Comparison of ENCODE assay signal across 19 cellular contexts in genomic region chr5:32089146-32090000, GRCh38.
"Had no signal": no experiment of that assay in that cellular context is flagged by ENCODE, and none has a peak within 500 bp of the region (broad histone marks: within the 10 kb centered on the region; RNA-seq: fewer than 3 reads in every experiment).

No MANE protein-coding gene starts in this region.

- H3K27ac Mint-ChIP-seq: naive B cell; nephron; stimulated activated naive B cell treated with anti-CD40 and anti-IgM and Interleukin-4, amounts not matched to agents 10 μg/mL and 1 μg/mL and 100 μg/mL, for 72 hours; stimulated activated naive CD8-positive, alpha-beta T cell treated with anti-CD3 and anti-CD28 coated beads, Interleukin-15, amount 100 ng/mL, for 72 hours had no signal

- H3K27me3 ChIP-seq: colonic mucosa, gastrocnemius medialis, heart right ventricle, spleen had no signal

- H3K4me3 Mint-ChIP-seq: naive B cell; nephron; stimulated activated naive B cell treated with anti-CD40 and anti-IgM and Interleukin-4, amounts not matched to agents 10 μg/mL and 1 μg/mL and 100 μg/mL, for 72 hours; stimulated activated naive CD8-positive, alpha-beta T cell treated with anti-CD3 and anti-CD28 coated beads, Interleukin-15, amount 100 ng/mL, for 72 hours had no signal

- DNase-seq: colonic mucosa; effector CD4-positive, alpha-beta T cell; gastrocnemius medialis; heart right ventricle; hypothalamus; left ventricle myocardium inferior; mesenchymal stem cell; naive B cell; retina; spleen; stimulated activated CD4-positive, alpha-beta T cell treated with anti-CD3 and anti-CD28 coated beads, Interleukin-2, amount 100 ng/mL, for 24 hours; stimulated activated CD4-positive, alpha-beta T cell treated with anti-CD3 and anti-CD28 coated beads, Interleukin-4, amount 100 ng/mL, for 4 hours; stimulated activated naive B cell treated with anti-CD40 and anti-IgM and Interleukin-4, amounts not matched to agents 10 μg/mL and 1 μg/mL and 100 μg/mL, for 72 hours; stimulated activated naive CD8-positive, alpha-beta T cell treated with anti-CD3 and anti-CD28 coated beads, Interleukin-15, amount 100 ng/mL, for 72 hours; trophoblast cell had no signal

- ATAC-seq: gastrocnemius medialis; sciatic nerve; stimulated activated naive B cell treated with anti-CD40 and anti-IgM and Interleukin-4, amounts not matched to agents 10 μg/mL and 1 μg/mL and 100 μg/mL, for 72 hours; stimulated activated naive CD8-positive, alpha-beta T cell treated with anti-CD3 and anti-CD28 coated beads, Interleukin-15, amount 100 ng/mL, for 72 hours had no signal

- H3K4me1 Mint-ChIP-seq: nephron; stimulated activated naive CD8-positive, alpha-beta T cell treated with anti-CD3 and anti-CD28 coated beads, Interleukin-15, amount 100 ng/mL, for 72 hours had no signal

- H3K27me3 Mint-ChIP-seq: naive B cell; stimulated activated naive B cell treated with anti-CD40 and anti-IgM and Interleukin-4, amounts not matched to agents 10 μg/mL and 1 μg/mL and 100 μg/mL, for 72 hours; stimulated activated naive CD8-positive, alpha-beta T cell treated with anti-CD3 and anti-CD28 coated beads, Interleukin-15, amount 100 ng/mL, for 72 hours had no signal

- H3K9me3 ChIP-seq: colonic mucosa, gastrocnemius medialis, heart right ventricle, left ventricle myocardium inferior, psoas muscle, spleen had no signal

- H3K9me3 Mint-ChIP-seq: naive B cell; nephron; stimulated activated naive CD8-positive, alpha-beta T cell treated with anti-CD3 and anti-CD28 coated beads, Interleukin-15, amount 100 ng/mL, for 72 hours had no signal

- H3K36me3 Mint-ChIP-seq: naive B cell had no signal

- H3K4me1 ChIP-seq: colonic mucosa had no signal

- H3K27ac ChIP-seq: colonic mucosa, gastrocnemius medialis, heart right ventricle, left ventricle myocardium inferior, psoas muscle, spleen had no signal

- H3K4me3 ChIP-seq: colonic mucosa, gastrocnemius medialis, heart right ventricle, left ventricle myocardium inferior, lung, psoas muscle, spleen had no signal

- H3K36me3 ChIP-seq: colonic mucosa, gastrocnemius medialis had no signal
